26 cellular contexts compared by ENCODE assay signal in the genomic region with DNA sequence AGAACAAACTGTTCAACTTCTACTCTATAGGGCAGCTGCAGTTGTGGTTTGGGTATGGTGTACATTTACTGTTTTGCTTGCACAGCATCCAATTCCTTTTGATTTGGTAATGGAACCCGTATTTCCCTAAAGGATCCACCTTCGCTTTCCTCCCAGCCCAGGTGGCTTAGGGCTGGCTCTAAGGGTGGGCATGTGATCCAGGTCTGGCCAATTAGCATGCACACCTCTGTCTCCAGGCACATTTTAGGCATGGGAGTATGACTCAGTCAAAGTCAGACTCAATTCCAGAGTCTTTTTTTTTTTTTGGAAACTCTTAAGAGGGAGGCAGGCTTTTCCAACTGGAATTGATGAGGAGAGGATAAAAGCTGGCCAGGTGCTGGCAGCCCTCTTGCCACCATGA. TPM values are rescaled to one million over a fixed set of nuclear protein-coding genes. Genes with fewer than 3 reads are reported as not detected.
DNase-seq lines count a peak whose midpoint lies in the region; ATAC-seq and TF ChIP-seq lines count a peak whose summit lies in the region.
"Had no signal": no experiment of that assay in that cellular context is flagged by ENCODE, and none has a peak within 500 bp of the region (broad histone marks: within the 10 kb centered on the region; RNA-seq: fewer than 3 reads in every experiment).

No MANE protein-coding gene starts in this region.

- TF ChIP-seq RAD21 in HCT116 (IDR thresholded peaks at IDR 0.05; ENCODE audit: low read depth): no peak

- intact Hi-C loops in HCT116 (cut with micrococcal nuclease): no loop called here

- no peaks in the 10 kb centered on the region for H3K79me2 ChIP-seq in HCT116 (ENCODE audit: insufficient read depth, low read length)

- H3K9me2 ChIP-seq in HCT116 (ENCODE audit: insufficient read depth): no peaks in the 10 kb centered on the region

- H4K20me1 ChIP-seq in BLaER1 (no peaks in the 10 kb centered on the region), HCT116 (ENCODE audit: insufficient read depth) (no peaks in the 10 kb centered on the region)

- H3K4me2 ChIP-seq in BLaER1 (peak overlapping the region; percentile 81; the same call in 1 of the 2 replicates), HCT116 (ENCODE audit: low read length) (peak overlapping the region; percentile 4; the same call in 1 of the 2 replicates)

- CTCF ChIA-PET in HCT116 (lab: Charles Lee): no interaction called here
- CTCF ChIA-PET in RWPE1 (lab: Yijun Ruan, JAX): no interaction called here

- RAD21 ChIA-PET in HCT116 (lab: Charles Lee; ENCODE audit: low non-redundant PET in 1 of 2, low total read pairs in 2 of 2, uncharacterized antibody in 2 of 2, unreplicated experiment in 2 of 2): no interaction called here

- H3K4me3 ChIP-seq in BLaER1 (no peak overlapping the region), HCT116 (replicated peaks in 1 of 2; ENCODE audit: low read depth in 1 of 2, low read length in 2 of 2) (no peak overlapping the region)
- H3K4me3 ChIP-seq: body of pancreas, GM12878, Peyer's patch, stomach, vagina had no signal

- H3K27ac ChIP-seq in BLaER1: no peak overlapping the region
- H3K27ac ChIP-seq in HCT116 (ENCODE audit: low read depth, low read length): no peak overlapping the region
- H3K27ac ChIP-seq in RWPE1: no peak overlapping the region
- H3K27ac ChIP-seq in foreskin keratinocyte: no peak overlapping the region
- H3K27ac ChIP-seq: body of pancreas, Peyer's patch, stomach, vagina had no signal

- peaks cover 43% of the 10 kb centered on the region for H3K4me1 ChIP-seq in BLaER1
- peaks cover 0 to 7% of the 10 kb centered on the region in 2 experiments; a peak in 2 of 4 replicates for H3K4me1 ChIP-seq in HCT116 (ENCODE audit: control insufficient read depth in 1 of 2, insufficient read depth in 2 of 2, low read length in 2 of 2)
- no peaks in the 10 kb centered on the region for H3K4me1 ChIP-seq in foreskin keratinocyte
- H3K4me1 ChIP-seq: body of pancreas, Peyer's patch, stomach, vagina had no signal

- POLR2A ChIA-PET in HCT116 (lab: Charles Lee) (no interaction called here), RWPE1 (lab: Yijun Ruan, JAX; ENCODE audit: low non-redundant PET) (no interaction called here)

- H3K9me3 ChIP-seq in BLaER1 (no peaks in the 10 kb centered on the region), HCT116 (ENCODE audit: control insufficient read depth in 1 of 2, insufficient read depth in 1 of 2, low read depth in 1 of 2, low read length in 2 of 2) (no peaks in the 10 kb centered on the region)
- H3K9me3 ChIP-seq: body of pancreas, Peyer's patch, stomach, vagina had no signal

- H3K27me3 ChIP-seq in BLaER1: no peaks in the 10 kb centered on the region
- no peaks in the 10 kb centered on the region for H3K27me3 ChIP-seq in HCT116 (ENCODE audit: insufficient read depth, low read length)
- no peaks in the 10 kb centered on the region for H3K27me3 ChIP-seq in foreskin keratinocyte
- H3K27me3 ChIP-seq: body of pancreas, Peyer's patch, vagina had no signal

- H2AFZ ChIP-seq in HCT116 (ENCODE audit: low read depth, low read length, poor library complexity, severe bottlenecking): no peak overlapping the region

- no TSS peak for BruUV-seq in HCT116 (replicated peaks; lab: Mats Ljungman, UMichigan)

- no peak overlapping the region for H3K9ac ChIP-seq in BLaER1
- H3K9ac ChIP-seq in HCT116 (ENCODE audit: low read length): no peak overlapping the region

- TF ChIP-seq CTCF in HCT116 (IDR thresholded peaks at IDR 0.05 in 2 of 3, conservative IDR thresholded peaks at IDR 0.05 in 1 of 3; ENCODE audit: borderline replicate concordance in 1 of 3, insufficient read depth in 1 of 3, low read depth in 2 of 3, low read length in 2 of 3): no peak
- TF ChIP-seq CTCF in RWPE1 (conservative IDR thresholded peaks at IDR 0.05; ENCODE audit: low read depth): no peak
- no peak for TF ChIP-seq CTCF in foreskin keratinocyte (conservative IDR thresholded peaks at IDR 0.05)

- TF ChIP-seq POLR2A in HCT116 (IDR thresholded peaks at IDR 0.05; ENCODE audit: borderline replicate concordance, extremely low read depth, insufficient read depth, insufficient read length) (no peak), GM18505 (IDR thresholded peaks at IDR 0.05; ENCODE audit: borderline replicate concordance, extremely low read depth, insufficient read depth, insufficient read length) (no peak)

- ATAC-seq in HCT116 (peak; percentile 93), foreskin keratinocyte (peak; percentile 81), GM18505 (IDR thresholded peaks at IDR 0.05; ENCODE audit: unreplicated experiment) (no peak)
- ATAC-seq: activated CD4-positive, alpha-beta T cell treated with anti-CD3 and anti-CD28 coated beads for 36 hours; activated CD8-positive, alpha-beta T cell treated with anti-CD3 and anti-CD28 coated beads for 36 hours; body of pancreas; CD8-positive, alpha-beta T cell; GM12878; naive thymus-derived CD8-positive, alpha-beta T cell had no signal

- no peaks in the 10 kb centered on the region for H3K36me3 ChIP-seq in BLaER1
- H3K36me3 ChIP-seq in HCT116 (ENCODE audit: control insufficient read depth in 1 of 2, insufficient read depth in 2 of 2, low read length in 2 of 2): no peaks in the 10 kb centered on the region
- H3K36me3 ChIP-seq: Peyer's patch, stomach, vagina had no signal

- DNase-seq in HCT116 (ENCODE audit: low read depth, low spot score) (no peak), RWPE1 (ENCODE audit: low spot score) (peak; percentile 58), foreskin keratinocyte (peak; percentile 37 to 67), COR-L47 (lab: John Stamatoyannopoulos, UW) (no peak), KG1 (lab: John Stamatoyannopoulos, UW) (no peak), islet precursor cell (no peak)
- DNase-seq: activated CD4-positive, alpha-beta T cell treated with anti-CD3 and anti-CD28 coated beads for 36 hours; activated CD8-positive, alpha-beta memory T cell treated with anti-CD3 and anti-CD28 coated beads, Interleukin-2, amount 50 U/mL, for 48 hours; activated CD8-positive, alpha-beta T cell treated with anti-CD3 and anti-CD28 coated beads for 36 hours; activated naive CD4-positive, alpha-beta T cell treated with anti-CD3 and anti-CD28 coated beads, Interleukin-2, amount 50 U/mL, for 16 hours; body of pancreas; CD8-positive, alpha-beta T cell; HCEC 1CT; midbrain; naive thymus-derived CD8-positive, alpha-beta T cell; NCI-H1105 treated with DMSO at 0.1 percent for 48 hours; NCI-H187 treated with DMSO at 0.1 percent for 48 hours; NCI-H69; Peyer's patch; stimulated activated CD4-positive, alpha-beta T cell treated with anti-CD3 and anti-CD28 coated beads, Interleukin-4, amount 100 ng/mL, for 1 hour; stomach; T-helper 9 cell had no signal

TF ChIP-seq in HCT116, 20 proteins besides CTCF, POLR2A, EP300 and RAD21:
- TF ChIP-seq POLR2AphosphoS5 (IDR thresholded peaks at IDR 0.05; ENCODE audit: low read depth, low read length) (no peak), ATF3 (IDR thresholded peaks at IDR 0.05) (no peak), FOSL1 (IDR thresholded peaks at IDR 0.05; ENCODE audit: low read depth) (no peak), EGR1 (IDR thresholded peaks at IDR 0.05; ENCODE audit: low read depth) (no peak), SP1 (IDR thresholded peaks at IDR 0.05; ENCODE audit: low read depth) (no peak), ZFX (IDR thresholded peaks at IDR 0.05) (no peak)
- TF ChIP-seq, protein P1, sequence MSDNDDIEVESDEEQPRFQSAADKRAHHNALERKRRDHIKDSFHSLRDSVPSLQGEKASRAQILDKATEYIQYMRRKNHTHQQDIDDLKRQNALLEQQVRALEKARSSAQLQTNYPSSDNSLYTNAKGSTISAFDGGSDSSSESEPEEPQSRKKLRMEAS (IDR thresholded peaks at IDR 0.05): peak; percentile 21; the same call in 1 of the 2 replicates
TF ChIP-seq in HCT116: peak in this region for 1.

RNA-seq across cellular contexts. Expression of gene FAM171A1, which starts 13.1 kb away (rescaled TPM):
- total RNA-seq in HCT116 (2021; ENCODE audit: unreplicated experiment) (32.5 TPM), foreskin keratinocyte (11.1 TPM in 2 replicates)
- 19.9 and 22.7 TPM in 2 replicates for polyA plus RNA-seq in HCT116 (2012)
- 5.5 and 6.3 TPM in 2 replicates for polyA plus RNA-seq in foreskin keratinocyte

Comparison
In these comparisons a context has a peak if more than half of its experiments do, and no peak if none do; other contexts are left out.
1. DNase-seq: peak in RWPE1 (single experiment) and foreskin keratinocyte (2 of 2); none in HCT116 (single experiment), COR-L47 (single experiment), KG1 (single experiment) and islet precursor cell (single experiment).